2 cellular contexts compared by ENCODE assay signal in the genomic region with DNA sequence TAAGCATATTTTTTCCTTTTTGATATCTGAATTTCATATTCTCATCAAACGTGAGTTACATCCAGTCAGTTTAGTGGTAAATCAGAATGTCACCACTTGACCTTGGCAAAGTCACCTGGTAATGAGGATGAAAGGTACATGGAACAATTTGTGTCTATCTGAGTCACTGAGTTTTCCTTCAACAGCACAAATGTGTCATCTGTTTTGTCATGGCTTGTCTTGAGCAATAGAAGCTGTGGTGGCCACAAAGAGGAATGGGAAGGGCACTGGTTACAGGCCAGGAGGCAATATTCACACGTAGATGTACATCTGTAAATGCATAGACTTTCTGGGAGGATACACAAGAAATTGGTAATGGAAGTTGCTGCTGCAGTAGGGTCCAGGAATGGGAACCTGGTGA.
TF ChIP-seq lines count a peak whose summit lies in the region.

No MANE protein-coding gene starts in this region.

TF ChIP-seq in GM23338, 12 proteins besides CTCF, POLR2A, EP300 and RAD21:
- TF ChIP-seq, protein P1, sequence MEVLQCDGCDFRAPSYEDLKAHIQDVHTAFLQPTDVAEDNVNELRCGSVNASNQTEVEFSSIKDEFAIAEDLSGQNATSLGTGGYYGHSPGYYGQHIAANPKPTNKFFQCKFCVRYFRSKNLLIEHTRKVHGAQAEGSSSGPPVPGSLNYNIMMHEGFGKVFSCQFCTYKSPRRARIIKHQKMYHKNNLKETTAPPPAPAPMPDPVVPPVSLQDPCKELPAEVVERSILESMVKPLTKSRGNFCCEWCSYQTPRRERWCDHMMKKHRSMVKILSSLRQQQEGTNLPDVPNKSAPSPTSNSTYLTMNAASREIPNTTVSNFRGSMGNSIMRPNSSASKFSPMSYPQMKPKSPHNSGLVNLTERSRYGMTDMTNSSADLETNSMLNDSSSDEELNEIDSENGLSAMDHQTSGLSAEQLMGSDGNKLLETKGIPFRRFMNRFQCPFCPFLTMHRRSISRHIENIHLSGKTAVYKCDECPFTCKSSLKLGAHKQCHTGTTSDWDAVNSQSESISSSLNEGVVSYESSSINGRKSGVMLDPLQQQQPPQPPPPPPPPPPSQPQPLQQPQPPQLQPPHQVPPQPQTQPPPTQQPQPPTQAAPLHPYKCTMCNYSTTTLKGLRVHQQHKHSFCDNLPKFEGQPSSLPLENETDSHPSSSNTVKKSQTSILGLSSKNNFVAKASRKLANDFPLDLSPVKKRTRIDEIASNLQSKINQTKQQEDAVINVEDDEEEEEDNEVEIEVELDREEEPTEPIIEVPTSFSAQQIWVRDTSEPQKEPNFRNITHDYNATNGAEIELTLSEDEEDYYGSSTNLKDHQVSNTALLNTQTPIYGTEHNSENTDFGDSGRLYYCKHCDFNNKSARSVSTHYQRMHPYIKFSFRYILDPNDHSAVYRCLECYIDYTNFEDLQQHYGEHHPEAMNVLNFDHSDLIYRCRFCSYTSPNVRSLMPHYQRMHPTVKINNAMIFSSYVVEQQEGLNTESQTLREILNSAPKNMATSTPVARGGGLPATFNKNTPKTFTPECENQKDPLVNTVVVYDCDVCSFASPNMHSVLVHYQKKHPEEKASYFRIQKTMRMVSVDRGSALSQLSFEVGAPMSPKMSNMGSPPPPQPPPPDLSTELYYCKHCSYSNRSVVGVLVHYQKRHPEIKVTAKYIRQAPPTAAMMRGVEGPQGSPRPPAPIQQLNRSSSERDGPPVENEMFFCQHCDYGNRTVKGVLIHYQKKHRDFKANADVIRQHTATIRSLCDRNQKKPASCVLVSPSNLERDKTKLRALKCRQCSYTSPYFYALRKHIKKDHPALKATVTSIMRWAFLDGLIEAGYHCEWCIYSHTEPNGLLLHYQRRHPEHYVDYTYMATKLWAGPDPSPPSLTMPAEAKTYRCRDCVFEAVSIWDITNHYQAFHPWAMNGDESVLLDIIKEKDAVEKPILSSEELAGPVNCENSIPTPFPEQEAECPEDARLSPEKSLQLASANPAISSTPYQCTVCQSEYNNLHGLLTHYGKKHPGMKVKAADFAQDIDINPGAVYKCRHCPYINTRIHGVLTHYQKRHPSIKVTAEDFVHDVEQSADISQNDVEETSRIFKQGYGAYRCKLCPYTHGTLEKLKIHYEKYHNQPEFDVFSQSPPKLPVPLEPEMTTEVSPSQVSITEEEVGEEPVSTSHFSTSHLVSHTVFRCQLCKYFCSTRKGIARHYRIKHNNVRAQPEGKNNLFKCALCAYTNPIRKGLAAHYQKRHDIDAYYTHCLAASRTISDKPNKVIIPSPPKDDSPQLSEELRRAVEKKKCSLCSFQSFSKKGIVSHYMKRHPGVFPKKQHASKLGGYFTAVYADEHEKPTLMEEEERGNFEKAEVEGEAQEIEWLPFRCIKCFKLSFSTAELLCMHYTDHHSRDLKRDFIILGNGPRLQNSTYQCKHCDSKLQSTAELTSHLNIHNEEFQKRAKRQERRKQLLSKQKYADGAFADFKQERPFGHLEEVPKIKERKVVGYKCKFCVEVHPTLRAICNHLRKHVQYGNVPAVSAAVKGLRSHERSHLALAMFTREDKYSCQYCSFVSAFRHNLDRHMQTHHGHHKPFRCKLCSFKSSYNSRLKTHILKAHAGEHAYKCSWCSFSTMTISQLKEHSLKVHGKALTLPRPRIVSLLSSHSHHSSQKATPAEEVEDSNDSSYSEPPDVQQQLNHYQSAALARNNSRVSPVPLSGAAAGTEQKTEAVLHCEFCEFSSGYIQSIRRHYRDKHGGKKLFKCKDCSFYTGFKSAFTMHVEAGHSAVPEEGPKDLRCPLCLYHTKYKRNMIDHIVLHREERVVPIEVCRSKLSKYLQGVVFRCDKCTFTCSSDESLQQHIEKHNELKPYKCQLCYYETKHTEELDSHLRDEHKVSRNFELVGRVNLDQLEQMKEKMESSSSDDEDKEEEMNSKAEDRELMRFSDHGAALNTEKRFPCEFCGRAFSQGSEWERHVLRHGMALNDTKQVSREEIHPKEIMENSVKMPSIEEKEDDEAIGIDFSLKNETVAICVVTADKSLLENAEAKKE (CRISPR knock-in tag; IDR thresholded peaks at IDR 0.05), result no peak
- no peak for TF ChIP-seq ZNF331 (CRISPR knock-in tag; IDR thresholded peaks at IDR 0.05; ENCODE audit: low read depth)
- no peak for TF ChIP-seq NANOG (IDR thresholded peaks at IDR 0.05; ENCODE audit: borderline replicate concordance)
- TF ChIP-seq ZNF114 (CRISPR knock-in tag; IDR thresholded peaks at IDR 0.05), result no peak
- TF ChIP-seq CREB1 (CRISPR knock-in tag; IDR thresholded peaks at IDR 0.05; ENCODE audit: low read depth), result no peak
- TF ChIP-seq JUNB (IDR thresholded peaks at IDR 0.05; ENCODE audit: unreplicated experiment), result no peak
- TF ChIP-seq, protein P2, sequence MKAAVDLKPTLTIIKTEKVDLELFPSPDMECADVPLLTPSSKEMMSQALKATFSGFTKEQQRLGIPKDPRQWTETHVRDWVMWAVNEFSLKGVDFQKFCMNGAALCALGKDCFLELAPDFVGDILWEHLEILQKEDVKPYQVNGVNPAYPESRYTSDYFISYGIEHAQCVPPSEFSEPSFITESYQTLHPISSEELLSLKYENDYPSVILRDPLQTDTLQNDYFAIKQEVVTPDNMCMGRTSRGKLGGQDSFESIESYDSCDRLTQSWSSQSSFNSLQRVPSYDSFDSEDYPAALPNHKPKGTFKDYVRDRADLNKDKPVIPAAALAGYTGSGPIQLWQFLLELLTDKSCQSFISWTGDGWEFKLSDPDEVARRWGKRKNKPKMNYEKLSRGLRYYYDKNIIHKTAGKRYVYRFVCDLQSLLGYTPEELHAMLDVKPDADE (IDR thresholded peaks at IDR 0.05), result no peak
- no peak for TF ChIP-seq EZH2 (IDR thresholded peaks at IDR 0.05; ENCODE audit: low read depth, unreplicated experiment)

TF ChIP-seq in HepG2, 621 proteins besides CTCF, POLR2A, EP300 and RAD21:
- TF ChIP-seq FOSL1 (CRISPR knock-in tag; IDR thresholded peaks at IDR 0.05; ENCODE audit: borderline replicate concordance), result no peak
- no peak for TF ChIP-seq ZNF451 (CRISPR knock-in tag; IDR thresholded peaks at IDR 0.05)
- no peak for TF ChIP-seq TEAD3 (CRISPR knock-in tag; optimal IDR thresholded peaks at IDR 0.05; ENCODE audit: borderline replicate concordance)
- TF ChIP-seq, protein P3, sequence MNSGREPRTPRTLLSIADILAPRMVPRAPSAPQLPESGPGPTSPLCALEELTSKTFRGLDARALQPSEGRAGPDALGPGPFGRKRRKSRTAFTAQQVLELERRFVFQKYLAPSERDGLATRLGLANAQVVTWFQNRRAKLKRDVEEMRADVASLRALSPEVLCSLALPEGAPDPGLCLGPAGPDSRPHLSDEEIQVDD (CRISPR knock-in tag; IDR thresholded peaks at IDR 0.05; ENCODE audit: borderline replicate concordance), result no peak
- no peak for TF ChIP-seq ZSCAN9 (CRISPR knock-in tag; IDR thresholded peaks at IDR 0.05; ENCODE audit: borderline replicate concordance)
- TF ChIP-seq, protein P4, sequence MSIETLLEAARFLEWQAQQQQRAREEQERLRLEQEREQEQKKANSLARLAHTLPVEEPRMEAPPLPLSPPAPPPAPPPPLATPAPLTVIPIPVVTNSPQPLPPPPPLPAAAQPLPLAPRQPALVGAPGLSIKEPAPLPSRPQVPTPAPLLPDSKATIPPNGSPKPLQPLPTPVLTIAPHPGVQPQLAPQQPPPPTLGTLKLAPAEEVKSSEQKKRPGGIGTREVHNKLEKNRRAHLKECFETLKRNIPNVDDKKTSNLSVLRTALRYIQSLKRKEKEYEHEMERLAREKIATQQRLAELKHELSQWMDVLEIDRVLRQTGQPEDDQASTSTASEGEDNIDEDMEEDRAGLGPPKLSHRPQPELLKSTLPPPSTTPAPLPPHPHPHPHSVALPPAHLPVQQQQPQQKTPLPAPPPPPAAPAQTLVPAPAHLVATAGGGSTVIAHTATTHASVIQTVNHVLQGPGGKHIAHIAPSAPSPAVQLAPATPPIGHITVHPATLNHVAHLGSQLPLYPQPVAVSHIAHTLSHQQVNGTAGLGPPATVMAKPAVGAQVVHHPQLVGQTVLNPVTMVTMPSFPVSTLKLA (IDR thresholded peaks at IDR 0.05), result no peak
- no peak for TF ChIP-seq PAWR (CRISPR knock-in tag; IDR thresholded peaks at IDR 0.05; ENCODE audit: borderline replicate concordance)
- TF ChIP-seq, protein P5, sequence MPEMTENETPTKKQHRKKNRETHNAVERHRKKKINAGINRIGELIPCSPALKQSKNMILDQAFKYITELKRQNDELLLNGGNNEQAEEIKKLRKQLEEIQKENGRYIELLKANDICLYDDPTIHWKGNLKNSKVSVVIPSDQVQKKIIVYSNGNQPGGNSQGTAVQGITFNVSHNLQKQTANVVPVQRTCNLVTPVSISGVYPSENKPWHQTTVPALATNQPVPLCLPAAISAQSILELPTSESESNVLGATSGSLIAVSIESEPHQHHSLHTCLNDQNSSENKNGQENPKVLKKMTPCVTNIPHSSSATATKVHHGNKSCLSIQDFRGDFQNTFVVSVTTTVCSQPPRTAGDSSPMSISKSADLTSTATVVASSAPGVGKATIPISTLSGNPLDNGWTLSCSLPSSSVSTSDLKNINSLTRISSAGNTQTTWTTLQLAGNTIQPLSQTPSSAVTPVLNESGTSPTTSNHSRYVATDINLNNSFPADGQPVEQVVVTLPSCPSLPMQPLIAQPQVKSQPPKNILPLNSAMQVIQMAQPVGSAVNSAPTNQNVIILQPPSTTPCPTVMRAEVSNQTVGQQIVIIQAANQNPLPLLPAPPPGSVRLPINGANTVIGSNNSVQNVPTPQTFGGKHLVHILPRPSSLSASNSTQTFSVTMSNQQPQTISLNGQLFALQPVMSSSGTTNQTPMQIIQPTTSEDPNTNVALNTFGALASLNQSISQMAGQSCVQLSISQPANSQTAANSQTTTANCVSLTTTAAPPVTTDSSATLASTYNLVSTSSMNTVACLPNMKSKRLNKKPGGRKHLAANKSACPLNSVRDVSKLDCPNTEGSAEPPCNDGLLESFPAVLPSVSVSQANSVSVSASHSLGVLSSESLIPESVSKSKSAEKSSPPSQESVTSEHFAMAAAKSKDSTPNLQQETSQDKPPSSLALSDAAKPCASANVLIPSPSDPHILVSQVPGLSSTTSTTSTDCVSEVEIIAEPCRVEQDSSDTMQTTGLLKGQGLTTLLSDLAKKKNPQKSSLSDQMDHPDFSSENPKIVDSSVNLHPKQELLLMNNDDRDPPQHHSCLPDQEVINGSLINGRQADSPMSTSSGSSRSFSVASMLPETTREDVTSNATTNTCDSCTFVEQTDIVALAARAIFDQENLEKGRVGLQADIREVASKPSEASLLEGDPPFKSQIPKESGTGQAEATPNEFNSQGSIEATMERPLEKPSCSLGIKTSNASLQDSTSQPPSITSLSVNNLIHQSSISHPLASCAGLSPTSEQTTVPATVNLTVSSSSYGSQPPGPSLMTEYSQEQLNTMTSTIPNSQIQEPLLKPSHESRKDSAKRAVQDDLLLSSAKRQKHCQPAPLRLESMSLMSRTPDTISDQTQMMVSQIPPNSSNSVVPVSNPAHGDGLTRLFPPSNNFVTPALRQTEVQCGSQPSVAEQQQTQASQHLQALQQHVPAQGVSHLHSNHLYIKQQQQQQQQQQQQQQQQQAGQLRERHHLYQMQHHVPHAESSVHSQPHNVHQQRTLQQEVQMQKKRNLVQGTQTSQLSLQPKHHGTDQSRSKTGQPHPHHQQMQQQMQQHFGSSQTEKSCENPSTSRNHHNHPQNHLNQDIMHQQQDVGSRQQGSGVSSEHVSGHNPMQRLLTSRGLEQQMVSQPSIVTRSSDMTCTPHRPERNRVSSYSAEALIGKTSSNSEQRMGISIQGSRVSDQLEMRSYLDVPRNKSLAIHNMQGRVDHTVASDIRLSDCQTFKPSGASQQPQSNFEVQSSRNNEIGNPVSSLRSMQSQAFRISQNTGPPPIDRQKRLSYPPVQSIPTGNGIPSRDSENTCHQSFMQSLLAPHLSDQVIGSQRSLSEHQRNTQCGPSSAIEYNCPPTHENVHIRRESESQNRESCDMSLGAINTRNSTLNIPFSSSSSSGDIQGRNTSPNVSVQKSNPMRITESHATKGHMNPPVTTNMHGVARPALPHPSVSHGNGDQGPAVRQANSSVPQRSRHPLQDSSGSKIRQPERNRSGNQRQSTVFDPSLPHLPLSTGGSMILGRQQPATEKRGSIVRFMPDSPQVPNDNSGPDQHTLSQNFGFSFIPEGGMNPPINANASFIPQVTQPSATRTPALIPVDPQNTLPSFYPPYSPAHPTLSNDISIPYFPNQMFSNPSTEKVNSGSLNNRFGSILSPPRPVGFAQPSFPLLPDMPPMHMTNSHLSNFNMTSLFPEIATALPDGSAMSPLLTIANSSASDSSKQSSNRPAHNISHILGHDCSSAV (CRISPR knock-in tag; IDR thresholded peaks at IDR 0.05; ENCODE audit: borderline replicate concordance), result no peak
- TF ChIP-seq ZSCAN12 (CRISPR knock-in tag; IDR thresholded peaks at IDR 0.05), result no peak
- TF ChIP-seq ZNF557 (CRISPR knock-in tag; IDR thresholded peaks at IDR 0.05), result no peak
- TF ChIP-seq SMC3 (IDR thresholded peaks at IDR 0.05; ENCODE audit: low read length), result no peak
- no peak for TF ChIP-seq ZNF160 (CRISPR knock-in tag; IDR thresholded peaks at IDR 0.05)
- TF ChIP-seq ZNF619 (CRISPR knock-in tag; IDR thresholded peaks at IDR 0.05), result no peak
- no peak for TF ChIP-seq TGIF2 (CRISPR knock-in tag; IDR thresholded peaks at IDR 0.05)
- TF ChIP-seq TRIM22 (IDR thresholded peaks at IDR 0.05), result no peak
